In genomic region chr5:177347699-177348098, GRCh38 we compare ENCODE assay signal across 27 cellular contexts. TPM values are rescaled to one million over a fixed set of nuclear protein-coding genes. Genes with fewer than 3 reads are reported as not detected.
DNase-seq lines count a peak whose midpoint lies in the region; ATAC-seq, FAIRE-seq and TF ChIP-seq lines count a peak whose summit lies in the region.
"Had no signal": no experiment of that assay in that cellular context is flagged by ENCODE, and none has a peak within 500 bp of the region (broad histone marks: within the 10 kb centered on the region; RNA-seq: fewer than 3 reads in every experiment).

No MANE protein-coding gene starts in this region.

- 91% methylated on average over 4 of the region's 4 CpGs for WGBS in HepG2 (ENCODE audit: low lambda C conversion rate)
- 84% methylated on average over 4 of the region's 4 CpGs for WGBS in right lobe of liver (ENCODE audit: insufficient coverage, low coverage, low lambda C conversion rate, missing lambda C conversion rate)
- 88 to 98% (median 90%) methylated on average over 4 of the region's 4 CpGs for WGBS in spleen, 5 donors

- no peaks in the 10 kb centered on the region for H3K27me3 Mint-ChIP-seq in activated naive CD8-positive, alpha-beta T cell treated with anti-CD3 and anti-CD28 coated beads, Interleukin-2, amount 50 U/mL, for 24 hours
- H3K27me3 Mint-ChIP-seq: stimulated activated naive CD8-positive, alpha-beta T cell treated with anti-CD3 and anti-CD28 coated beads, Interleukin-15, amount 100 ng/mL, for 72 hours had no signal

- H3K4me3 ChIP-seq in HepG2 (replicated peaks in 1 of 3; ENCODE audit: insufficient read depth in 1 of 3, low read depth in 2 of 3, low read length in 3 of 3) (no peak overlapping the region), right lobe of liver (no peak overlapping the region), spleen (no peak overlapping the region)
- H3K4me3 ChIP-seq: lung, neural progenitor cell, thyroid gland had no signal

- no peak overlapping the region for H3K4me3 Mint-ChIP-seq in activated naive CD8-positive, alpha-beta T cell treated with anti-CD3 and anti-CD28 coated beads, Interleukin-2, amount 50 U/mL, for 24 hours
- H3K4me3 Mint-ChIP-seq: neural progenitor cell had no signal

- TF ChIP-seq CTCF in HepG2 (CRISPR knock-in tag; IDR thresholded peaks at IDR 0.05), result no peak
- TF ChIP-seq CTCF in right lobe of liver (IDR thresholded peaks at IDR 0.05), result no peak
- no peak for TF ChIP-seq CTCF in spleen (IDR thresholded peaks at IDR 0.05 in 8 of 11, conservative IDR thresholded peaks at IDR 0.05 in 3 of 11)

- H3K4me2 ChIP-seq in HepG2 (ENCODE audit: low read depth, low read length), result peak overlapping the region; percentile 36; the same call in 1 of the 2 replicates
- H3K4me2 ChIP-seq: neural progenitor cell had no signal

- POLR2A ChIA-PET in HepG2 (lab: Yijun Ruan, JAX), result no interaction called here

- H3K79me2 ChIP-seq in HepG2 (ENCODE audit: insufficient read depth, low read length), result peaks cover 70% of the 10 kb centered on the region

- H3K36me3 ChIP-seq in HepG2 (replicated peaks in 1 of 2; ENCODE audit: control insufficient read depth in 1 of 2, insufficient read depth in 2 of 2, low read length in 2 of 2), result peaks cover 8 to 22% of the 10 kb centered on the region in 2 experiments
- peaks cover 0 to 10% (median 2%) of the 10 kb centered on the region in 4 donors for H3K36me3 ChIP-seq in right lobe of liver
- H3K36me3 ChIP-seq in spleen, result peaks cover 0 to 77% (median 40%) of the 10 kb centered on the region in 6 donors

- H3K9me3 ChIP-seq in HepG2 (ENCODE audit: low read length) (no peaks in the 10 kb centered on the region), right lobe of liver (no peaks in the 10 kb centered on the region), spleen (no peaks in the 10 kb centered on the region)
- H3K9me3 ChIP-seq: thyroid gland had no signal

- H3K4me1 Mint-ChIP-seq in activated naive CD8-positive, alpha-beta T cell treated with anti-CD3 and anti-CD28 coated beads, Interleukin-2, amount 50 U/mL, for 24 hours, result peaks cover 50% of the 10 kb centered on the region

- ATAC-seq in HepG2 (no peak), right lobe of liver (no peak), GM19463 (IDR thresholded peaks at IDR 0.05; ENCODE audit: unreplicated experiment) (no peak)
- ATAC-seq in activated naive CD8-positive, alpha-beta T cell treated with anti-CD3 and anti-CD28 coated beads, Interleukin-2, amount 50 U/mL, for 24 hours, result no peak
- ATAC-seq: sciatic nerve; stimulated activated naive CD8-positive, alpha-beta T cell treated with anti-CD3 and anti-CD28 coated beads, Interleukin-15, amount 100 ng/mL, for 72 hours had no signal

- H2AFZ ChIP-seq in HepG2 (ENCODE audit: low read length), result no peak overlapping the region
- H2AFZ ChIP-seq: neural progenitor cell had no signal

- FAIRE-seq in HepG2 (lab: Jason Lieb, UNC), result no peak
- FAIRE-seq: astrocyte, GM12892 had no signal

- intact Hi-C loops in HepG2 (cut with micrococcal nuclease; ENCODE audit: unreplicated experiment) (no loop called here), right lobe of liver (cut with DNase I) (no loop called here), spleen (cut with DNase I; ENCODE audit: low total_unique reads) (no loop called here)

- peak overlapping the region; percentile 38; the same call in 1 of the 2 replicates for H3K9ac ChIP-seq in HepG2 (ENCODE audit: insufficient read depth, low read depth, low read length)
- H3K9ac ChIP-seq: neural progenitor cell had no signal

- H3K4me1 ChIP-seq in HepG2 (ENCODE audit: insufficient read depth, low read length), result peaks cover 47% of the 10 kb centered on the region
- H3K4me1 ChIP-seq in right lobe of liver, result peaks cover 0 to 62% (median 24%) of the 10 kb centered on the region in 4 donors
- peaks cover 33 to 96% (median 60%) of the 10 kb centered on the region in 6 donors for H3K4me1 ChIP-seq in spleen

- no TSS peak for BruUV-seq in HepG2 (replicated peaks; lab: Mats Ljungman, UMichigan)

- H3K9me3 Mint-ChIP-seq in activated naive CD8-positive, alpha-beta T cell treated with anti-CD3 and anti-CD28 coated beads, Interleukin-2, amount 50 U/mL, for 24 hours, result no peaks in the 10 kb centered on the region
- H3K9me3 Mint-ChIP-seq: neural progenitor cell; stimulated activated naive CD8-positive, alpha-beta T cell treated with anti-CD3 and anti-CD28 coated beads, Interleukin-15, amount 100 ng/mL, for 72 hours had no signal

- peak overlapping the region; percentile 49 for H3K27ac Mint-ChIP-seq in activated naive CD8-positive, alpha-beta T cell treated with anti-CD3 and anti-CD28 coated beads, Interleukin-2, amount 50 U/mL, for 24 hours
- H3K27ac Mint-ChIP-seq: neural progenitor cell; stimulated activated naive CD8-positive, alpha-beta T cell treated with anti-CD3 and anti-CD28 coated beads, Interleukin-15, amount 100 ng/mL, for 72 hours had no signal

- no peak for TF ChIP-seq EP300 in HepG2 (IDR thresholded peaks at IDR 0.05; ENCODE audit: low read depth in 2 of 2, low read length in 2 of 2)
- TF ChIP-seq EP300 in HepG2 (CRISPR knock-in tag; IDR thresholded peaks at IDR 0.05; ENCODE audit: borderline replicate concordance), result no peak

- TF ChIP-seq POLR2A in HepG2 (IDR thresholded peaks at IDR 0.05; ENCODE audit: insufficient read depth in 1 of 2, low read depth in 2 of 2, low read length in 2 of 2), result no peak
- TF ChIP-seq POLR2A in right lobe of liver (IDR thresholded peaks at IDR 0.05), result no peak
- no peak for TF ChIP-seq POLR2A in spleen (IDR thresholded peaks at IDR 0.05)

- CTCF ChIA-PET in HepG2 (lab: Yijun Ruan, JAX; ENCODE audit: low intra/inter-chr PET ratio, low total read pairs), result no interaction called here

- H3K27me3 ChIP-seq in HepG2 (ENCODE audit: control insufficient read depth in 1 of 2, insufficient read depth in 2 of 2, low read length in 2 of 2), result no peaks in the 10 kb centered on the region; a peak in 1 of 5 replicates
- no peaks in the 10 kb centered on the region for H3K27me3 ChIP-seq in right lobe of liver
- no peaks in the 10 kb centered on the region for H3K27me3 ChIP-seq in spleen (replicated peaks in 1 of 7)
- H3K27me3 ChIP-seq: neural progenitor cell, thyroid gland had no signal

- peaks cover 30% of the 10 kb centered on the region for H3K36me3 Mint-ChIP-seq in activated naive CD8-positive, alpha-beta T cell treated with anti-CD3 and anti-CD28 coated beads, Interleukin-2, amount 50 U/mL, for 24 hours (ENCODE audit: low read depth)

- TF ChIP-seq RAD21 in HepG2 (CRISPR knock-in tag; IDR thresholded peaks at IDR 0.05), result no peak

- in situ Hi-C loops in HepG2 (cut with HindIII; ENCODE audit: extremely low pct_ligation_motif_present, low pct_unique_long_range_greater_than_20kb), result no loop called here

- no peaks in the 10 kb centered on the region for H4K20me1 ChIP-seq in HepG2 (ENCODE audit: insufficient read depth, low read length)

- no peak for DNase-seq in HepG2 (ENCODE audit: low spot score)
- no peak for DNase-seq in right lobe of liver
- no peak for DNase-seq in activated naive CD8-positive, alpha-beta T cell treated with anti-CD3 and anti-CD28 coated beads, Interleukin-2, amount 50 U/mL, for 24 hours
- DNase-seq in spleen, result peak; percentile 4
- no peak for DNase-seq in foreskin melanocyte
- DNase-seq: ACHN; activated CD4-positive, CD25-positive, alpha-beta regulatory T cell; activated naive CD4-positive, alpha-beta T cell treated with anti-CD3 and anti-CD28 coated beads, Interleukin-2, amount 50 U/mL, for 16 hours; glutamatergic neuron; MM.1S; NCI-H1436; SHP77 treated with DMSO at 0.1 percent for 48 hours; stimulated activated naive CD8-positive, alpha-beta T cell treated with anti-CD3 and anti-CD28 coated beads, Interleukin-15, amount 100 ng/mL, for 72 hours; SW 1271; thyroid gland had no signal

- no peak overlapping the region for H3K27ac ChIP-seq in HepG2 (ENCODE audit: extremely low read length, insufficient read depth, low read length)
- H3K27ac ChIP-seq in right lobe of liver, result no peak overlapping the region
- no peak overlapping the region for H3K27ac ChIP-seq in spleen
- H3K27ac ChIP-seq: neural progenitor cell, thyroid gland had no signal

RNA-seq across cellular contexts. Expression of gene LMAN2, which starts 3.8 kb away (rescaled TPM):
- 94.5 and 191 TPM in 2 replicates for total RNA-seq in HepG2 (2016; rRNA removed; fragmentation: Illumina TruSeq; extraction: Trizol)
- total RNA-seq in HepG2 (2016; cell fraction: cytosol; rRNA removed; fragmentation: Illumina TruSeq; extraction: Trizol; ENCODE audit: low read depth), result 72.5 and 74.4 TPM in 2 replicates
- 86.8 and 210 TPM in 2 replicates for total RNA-seq in HepG2 (2016; cell fraction: insoluble cytoplasmic fraction; rRNA removed; fragmentation: Illumina TruSeq; extraction: Trizol)
- total RNA-seq in HepG2 (2016; cell fraction: membrane; rRNA removed; fragmentation: Illumina TruSeq; extraction: Trizol), result 109 and 128 TPM in 2 replicates
- total RNA-seq in HepG2 (2016; cell fraction: nucleus; rRNA removed; fragmentation: Illumina TruSeq; extraction: Trizol), result 152 and 179 TPM in 2 replicates
- polyA plus RNA-seq in HepG2 (2011; rRNA removed), result 193 and 197 TPM in 2 replicates
- polyA plus RNA-seq in HepG2 (2011; cell fraction: cytosol; rRNA removed), result 220 and 352 TPM in 2 replicates
- 256 and 281 TPM in 2 replicates for polyA plus RNA-seq in HepG2 (2011; cell fraction: nucleus; rRNA removed)
- 71.8 and 108 TPM in 2 replicates for polyA plus RNA-seq in HepG2 (2012)
- polyA plus RNA-seq in HepG2 (2016; cell fraction: cytosol; fragmentation: Illumina TruSeq; extraction: Trizol; ENCODE audit: low read depth), result 82.2 and 93.0 TPM in 2 replicates
- polyA plus RNA-seq in HepG2 (2016; cell fraction: insoluble cytoplasmic fraction; fragmentation: Illumina TruSeq; extraction: Trizol; ENCODE audit: low read depth), result 90.8 and 112 TPM in 2 replicates
- polyA plus RNA-seq in HepG2 (2016; cell fraction: membrane; fragmentation: Illumina TruSeq; extraction: Trizol; ENCODE audit: low read depth), result 103 and 135 TPM in 2 replicates
- polyA plus RNA-seq in HepG2 (2016; cell fraction: nucleus; fragmentation: Illumina TruSeq; extraction: Trizol; ENCODE audit: insufficient read depth, low read depth), result 241 and 283 TPM in 2 replicates
- 353 and 575 TPM in 2 replicates for polyA minus RNA-seq in HepG2 (2011; rRNA and poly(A)+ RNA removed; ENCODE audit: low replicate concordance)
- polyA minus RNA-seq in HepG2 (2011; cell fraction: cytosol; rRNA and poly(A)+ RNA removed), result 147 and 182 TPM in 2 replicates
- 87.0 and 96.2 TPM in 2 replicates for polyA minus RNA-seq in HepG2 (2011; cell fraction: nucleus; rRNA and poly(A)+ RNA removed)
- 100 to 1,000 TPM; 103 to 297 (median 160) TPM for total RNA-seq in right lobe of liver
- total RNA-seq in spleen, result 100 to 1,000 TPM in 4 of 7 donors, 10 to 100 TPM in 3; 92.4 to 211 (median 109) TPM
- 10 to 100 TPM; 50.1 to 96.6 (median 72.5) TPM for polyA plus RNA-seq in spleen

RNA-seq across cellular contexts. Expression of gene RGS14, which starts 10.0 kb away (rescaled TPM):
- total RNA-seq in HepG2 (2016; rRNA removed; fragmentation: Illumina TruSeq; extraction: Trizol) (10.7 and 11.1 TPM in 2 replicates), right lobe of liver (10 to 100 TPM; 29.2 to 43.1 (median 35.2) TPM), spleen (100 to 1,000 TPM in 1 of 7 donors, 10 to 100 TPM in 6; 61.5 to 111 (median 77.1) TPM)
- total RNA-seq in HepG2 (2016; cell fraction: cytosol; rRNA removed; fragmentation: Illumina TruSeq; extraction: Trizol; ENCODE audit: low read depth), result 15.3 and 15.8 TPM in 2 replicates
- 7.2 and 12.8 TPM in 2 replicates for total RNA-seq in HepG2 (2016; cell fraction: insoluble cytoplasmic fraction; rRNA removed; fragmentation: Illumina TruSeq; extraction: Trizol)
- total RNA-seq in HepG2 (2016; cell fraction: membrane; rRNA removed; fragmentation: Illumina TruSeq; extraction: Trizol), result 15.5 and 16.6 TPM in 2 replicates
- total RNA-seq in HepG2 (2016; cell fraction: nucleus; rRNA removed; fragmentation: Illumina TruSeq; extraction: Trizol), result 7.6 and 9.6 TPM in 2 replicates
- polyA plus RNA-seq in HepG2 (2011; rRNA removed) (17.2 and 27.9 TPM in 2 replicates), spleen (10 to 100 TPM; 45.3 to 95.9 (median 61.6) TPM)
- polyA plus RNA-seq in HepG2 (2011; cell fraction: cytosol; rRNA removed), result 20.3 and 35.1 TPM in 2 replicates
- 48.0 and 49.7 TPM in 2 replicates for polyA plus RNA-seq in HepG2 (2011; cell fraction: nucleus; rRNA removed)
- 9.3 and 16.2 TPM in 2 replicates for polyA plus RNA-seq in HepG2 (2012)
- 11.0 and 13.5 TPM in 2 replicates for polyA plus RNA-seq in HepG2 (2016; cell fraction: cytosol; fragmentation: Illumina TruSeq; extraction: Trizol; ENCODE audit: low read depth)
- polyA plus RNA-seq in HepG2 (2016; cell fraction: insoluble cytoplasmic fraction; fragmentation: Illumina TruSeq; extraction: Trizol; ENCODE audit: low read depth), result 14.8 and 16.5 TPM in 2 replicates
- 11.0 and 11.4 TPM in 2 replicates for polyA plus RNA-seq in HepG2 (2016; cell fraction: membrane; fragmentation: Illumina TruSeq; extraction: Trizol; ENCODE audit: low read depth)
- 19.6 TPM in 2 replicates for polyA plus RNA-seq in HepG2 (2016; cell fraction: nucleus; fragmentation: Illumina TruSeq; extraction: Trizol; ENCODE audit: insufficient read depth, low read depth)
- polyA minus RNA-seq in HepG2 (2011; rRNA and poly(A)+ RNA removed; ENCODE audit: low replicate concordance), result 0.82 and 20.7 TPM in 2 replicates
- 7.2 and 9.7 TPM in 2 replicates for polyA minus RNA-seq in HepG2 (2011; cell fraction: cytosol; rRNA and poly(A)+ RNA removed)
- polyA minus RNA-seq in HepG2 (2011; cell fraction: nucleus; rRNA and poly(A)+ RNA removed), result 10.6 and 12.8 TPM in 2 replicates

RNA-seq across cellular contexts. Expression of gene MXD3, which starts 36.0 kb away (rescaled TPM):
- 9.9 and 12.8 TPM in 2 replicates for total RNA-seq in HepG2 (2016; rRNA removed; fragmentation: Illumina TruSeq; extraction: Trizol)
- 6.1 and 6.8 TPM in 2 replicates for total RNA-seq in HepG2 (2016; cell fraction: cytosol; rRNA removed; fragmentation: Illumina TruSeq; extraction: Trizol; ENCODE audit: low read depth)
- 11.7 and 11.8 TPM in 2 replicates for total RNA-seq in HepG2 (2016; cell fraction: insoluble cytoplasmic fraction; rRNA removed; fragmentation: Illumina TruSeq; extraction: Trizol)
- total RNA-seq in HepG2 (2016; cell fraction: membrane; rRNA removed; fragmentation: Illumina TruSeq; extraction: Trizol), result 6.6 TPM in 2 replicates
- total RNA-seq in HepG2 (2016; cell fraction: nucleus; rRNA removed; fragmentation: Illumina TruSeq; extraction: Trizol), result 10.4 and 14.3 TPM in 2 replicates
- polyA plus RNA-seq in HepG2 (2011; rRNA removed), result 10.5 and 11.2 TPM in 2 replicates
- polyA plus RNA-seq in HepG2 (2011; cell fraction: cytosol; rRNA removed), result 6.0 and 15.2 TPM in 2 replicates
- polyA plus RNA-seq in HepG2 (2011; cell fraction: nucleus; rRNA removed), result 68.6 and 87.5 TPM in 2 replicates
- 4.6 and 6.6 TPM in 2 replicates for polyA plus RNA-seq in HepG2 (2012)
- polyA plus RNA-seq in HepG2 (2016; cell fraction: cytosol; fragmentation: Illumina TruSeq; extraction: Trizol; ENCODE audit: low read depth), result 4.5 and 5.4 TPM in 2 replicates
- polyA plus RNA-seq in HepG2 (2016; cell fraction: insoluble cytoplasmic fraction; fragmentation: Illumina TruSeq; extraction: Trizol; ENCODE audit: low read depth), result 8.2 and 10.7 TPM in 2 replicates
- 5.8 and 5.9 TPM in 2 replicates for polyA plus RNA-seq in HepG2 (2016; cell fraction: membrane; fragmentation: Illumina TruSeq; extraction: Trizol; ENCODE audit: low read depth)
- polyA plus RNA-seq in HepG2 (2016; cell fraction: nucleus; fragmentation: Illumina TruSeq; extraction: Trizol; ENCODE audit: insufficient read depth, low read depth), result 28.9 and 39.4 TPM in 2 replicates
- 8.1 and 15.6 TPM in 2 replicates for polyA minus RNA-seq in HepG2 (2011; rRNA and poly(A)+ RNA removed; ENCODE audit: low replicate concordance)
- 4.1 and 5.1 TPM in 2 replicates for polyA minus RNA-seq in HepG2 (2011; cell fraction: cytosol; rRNA and poly(A)+ RNA removed)
- 8.7 and 9.7 TPM in 2 replicates for polyA minus RNA-seq in HepG2 (2011; cell fraction: nucleus; rRNA and poly(A)+ RNA removed)
- total RNA-seq in right lobe of liver, result 1 to 10 TPM; 2.2 to 6.2 (median 4.9) TPM
- 10 to 100 TPM; 19.3 to 80.7 (median 26.7) TPM for total RNA-seq in spleen
- polyA plus RNA-seq in spleen, result 10 to 100 TPM; 25.9 to 32.5 (median 26.2) TPM

RNA-seq across cellular contexts. Expression of gene SLC34A1, which starts 36.5 kb away (rescaled TPM):
- total RNA-seq in HepG2 (2016; rRNA removed; fragmentation: Illumina TruSeq; extraction: Trizol) (0.20 TPM in 1 of 2 replicates, not detected in the other), right lobe of liver (1 to 10 TPM in 3 of 6 experiments, under 1 TPM in 2, not detected in 1; 0.12 to 5.3 (median 1.6) TPM), spleen (under 1 TPM in 5 of 7 donors, not detected in 2; 0.13 to 0.77 (median 0.19) TPM)
- not detected in 2 replicates for total RNA-seq in HepG2 (2016; cell fraction: cytosol; rRNA removed; fragmentation: Illumina TruSeq; extraction: Trizol; ENCODE audit: low read depth)
- not detected in 2 replicates for total RNA-seq in HepG2 (2016; cell fraction: insoluble cytoplasmic fraction; rRNA removed; fragmentation: Illumina TruSeq; extraction: Trizol)
- not detected in 2 replicates for total RNA-seq in HepG2 (2016; cell fraction: membrane; rRNA removed; fragmentation: Illumina TruSeq; extraction: Trizol)
- not detected in 2 replicates for total RNA-seq in HepG2 (2016; cell fraction: nucleus; rRNA removed; fragmentation: Illumina TruSeq; extraction: Trizol)
- polyA plus RNA-seq in HepG2 (2011; rRNA removed) (0.03 TPM in 2 replicates), spleen (under 1 TPM in 2 of 3 donors, not detected in 1; 0.02 to 0.06 TPM)
- polyA plus RNA-seq in HepG2 (2011; cell fraction: cytosol; rRNA removed), result 0.03 TPM in 1 of 2 replicates, not detected in the other
- polyA plus RNA-seq in HepG2 (2011; cell fraction: nucleus; rRNA removed), result 0.21 and 0.24 TPM in 2 replicates
- not detected in 2 replicates for polyA plus RNA-seq in HepG2 (2012)
- not detected in 2 replicates for polyA plus RNA-seq in HepG2 (2016; cell fraction: cytosol; fragmentation: Illumina TruSeq; extraction: Trizol; ENCODE audit: low read depth)
- polyA plus RNA-seq in HepG2 (2016; cell fraction: insoluble cytoplasmic fraction; fragmentation: Illumina TruSeq; extraction: Trizol; ENCODE audit: low read depth), result not detected in 2 replicates
- polyA plus RNA-seq in HepG2 (2016; cell fraction: membrane; fragmentation: Illumina TruSeq; extraction: Trizol; ENCODE audit: low read depth), result not detected in 2 replicates
- not detected in 2 replicates for polyA plus RNA-seq in HepG2 (2016; cell fraction: nucleus; fragmentation: Illumina TruSeq; extraction: Trizol; ENCODE audit: insufficient read depth, low read depth)
- polyA minus RNA-seq in HepG2 (2011; rRNA and poly(A)+ RNA removed; ENCODE audit: low replicate concordance), result not detected in 2 replicates
- 1.4 TPM in 1 of 2 replicates, not detected in the other for polyA minus RNA-seq in HepG2 (2011; cell fraction: cytosol; rRNA and poly(A)+ RNA removed)
- polyA minus RNA-seq in HepG2 (2011; cell fraction: nucleus; rRNA and poly(A)+ RNA removed), result not detected in 2 replicates
- total RNA-seq: astrocyte, Daoy, dermis microvascular lymphatic vessel endothelial cell, H4, kidney epithelial cell, lung, posterior vena cava, sciatic nerve, thyroid gland had no signal
- polyA plus RNA-seq: BJ had no signal

RNA-seq across cellular contexts. Expression of gene PRELID1, which starts 44.1 kb away (rescaled TPM):
- 239 and 271 TPM in 2 replicates for total RNA-seq in HepG2 (2016; rRNA removed; fragmentation: Illumina TruSeq; extraction: Trizol)
- total RNA-seq in HepG2 (2016; cell fraction: cytosol; rRNA removed; fragmentation: Illumina TruSeq; extraction: Trizol; ENCODE audit: low read depth), result 772 and 890 TPM in 2 replicates
- 220 and 264 TPM in 2 replicates for total RNA-seq in HepG2 (2016; cell fraction: insoluble cytoplasmic fraction; rRNA removed; fragmentation: Illumina TruSeq; extraction: Trizol)
- total RNA-seq in HepG2 (2016; cell fraction: membrane; rRNA removed; fragmentation: Illumina TruSeq; extraction: Trizol), result 708 and 781 TPM in 2 replicates
- 90.3 and 98.5 TPM in 2 replicates for total RNA-seq in HepG2 (2016; cell fraction: nucleus; rRNA removed; fragmentation: Illumina TruSeq; extraction: Trizol)
- polyA plus RNA-seq in HepG2 (2011; rRNA removed), result 228 and 250 TPM in 2 replicates
- 212 and 323 TPM in 2 replicates for polyA plus RNA-seq in HepG2 (2011; cell fraction: cytosol; rRNA removed)
- 85.7 and 87.5 TPM in 2 replicates for polyA plus RNA-seq in HepG2 (2011; cell fraction: nucleus; rRNA removed)
- polyA plus RNA-seq in HepG2 (2012), result 91.2 and 111 TPM in 2 replicates
- polyA plus RNA-seq in HepG2 (2016; cell fraction: cytosol; fragmentation: Illumina TruSeq; extraction: Trizol; ENCODE audit: low read depth), result 1,341 and 1,562 TPM in 2 replicates
- polyA plus RNA-seq in HepG2 (2016; cell fraction: insoluble cytoplasmic fraction; fragmentation: Illumina TruSeq; extraction: Trizol; ENCODE audit: low read depth), result 353 and 387 TPM in 2 replicates
- 984 and 1,090 TPM in 2 replicates for polyA plus RNA-seq in HepG2 (2016; cell fraction: membrane; fragmentation: Illumina TruSeq; extraction: Trizol; ENCODE audit: low read depth)
- polyA plus RNA-seq in HepG2 (2016; cell fraction: nucleus; fragmentation: Illumina TruSeq; extraction: Trizol; ENCODE audit: insufficient read depth, low read depth), result 258 and 277 TPM in 2 replicates
- 103 and 232 TPM in 2 replicates for polyA minus RNA-seq in HepG2 (2011; rRNA and poly(A)+ RNA removed; ENCODE audit: low replicate concordance)
- polyA minus RNA-seq in HepG2 (2011; cell fraction: cytosol; rRNA and poly(A)+ RNA removed), result 61.2 and 64.5 TPM in 2 replicates
- polyA minus RNA-seq in HepG2 (2011; cell fraction: nucleus; rRNA and poly(A)+ RNA removed), result 30.1 and 34.2 TPM in 2 replicates
- total RNA-seq in right lobe of liver, result 100 to 1,000 TPM in 2 of 6 experiments, 10 to 100 TPM in 4; 64.1 to 116 (median 84.4) TPM
- 100 to 1,000 TPM in 5 of 7 donors, 10 to 100 TPM in 2; 74.5 to 173 (median 106) TPM for total RNA-seq in spleen
- 100 to 1,000 TPM; 131 to 174 (median 154) TPM for polyA plus RNA-seq in spleen
